In the genomic region with DNA sequence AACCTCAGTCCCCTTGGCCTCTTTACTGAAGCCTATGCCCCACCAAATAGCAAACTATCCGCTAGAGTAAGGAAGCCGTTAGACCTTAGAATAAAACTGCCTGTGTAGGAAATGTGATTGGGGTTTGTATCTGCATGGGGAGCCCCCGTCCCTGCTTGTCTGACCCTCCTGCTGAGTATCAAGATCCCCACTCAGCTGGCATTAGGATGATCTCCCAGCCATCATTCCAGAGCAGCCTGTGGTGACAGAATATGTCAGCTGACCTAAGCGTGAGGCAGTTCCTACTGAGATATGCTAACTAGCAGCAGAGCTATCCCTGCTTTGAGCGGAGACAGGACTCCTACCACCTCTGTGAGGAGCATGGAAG, we compare ENCODE assay signal across 8 cellular contexts. TPM values are rescaled to one million over a fixed set of nuclear protein-coding genes. Genes with fewer than 3 reads are reported as not detected.
DNase-seq lines count a peak whose midpoint lies in the region; ATAC-seq and TF ChIP-seq lines count a peak whose summit lies in the region.

No MANE protein-coding gene starts in this region.

- peak overlapping the region; percentile 75 for H3K9ac ChIP-seq in MM.1S (ENCODE audit: low read length)

- H3K4me3 ChIP-seq in CD8-positive, alpha-beta memory T cell (ENCODE audit: low read length) = peak overlapping the region; percentile 99
- H3K4me3 ChIP-seq in MM.1S (ENCODE audit: low read length) (peak overlapping the region; percentile 98), fibroblast of villous mesenchyme (ENCODE audit: low read depth, low read length) (peak overlapping the region; percentile 91), vagina (peak overlapping the region; percentile 95 to 96)

- H3K27me3 ChIP-seq in CD8-positive, alpha-beta memory T cell (ENCODE audit: insufficient read depth, low read length, poor library complexity, severe bottlenecking) = no peaks in the 10 kb centered on the region
- H3K27me3 ChIP-seq in MM.1S (replicated peaks; ENCODE audit: insufficient read depth, low read length) = no peaks in the 10 kb centered on the region
- no peaks in the 10 kb centered on the region for H3K27me3 ChIP-seq in vagina

- peak overlapping the region; percentile 88 for H3K27ac ChIP-seq in CD8-positive, alpha-beta memory T cell (ENCODE audit: low read depth, low read length)
- H3K27ac ChIP-seq in MM.1S (ENCODE audit: low read length) (peak overlapping the region; percentile 22; the same call in 1 of the 2 replicates), vagina (peak overlapping the region; percentile 85)

- H4K20me1 ChIP-seq in MM.1S (ENCODE audit: insufficient read depth, low read length) = no peaks in the 10 kb centered on the region

- H3K9me3 ChIP-seq in CD8-positive, alpha-beta memory T cell (ENCODE audit: low read length) = no peaks in the 10 kb centered on the region
- H3K9me3 ChIP-seq in MM.1S (replicated peaks; ENCODE audit: insufficient read depth, low read length) (no peaks in the 10 kb centered on the region), vagina (no peaks in the 10 kb centered on the region)

- peaks cover 27 to 45% (median 42%) of the 10 kb centered on the region in 3 donors for H3K4me1 Mint-ChIP-seq in CD8-positive, alpha-beta memory T cell
- H3K4me1 Mint-ChIP-seq in naive B cell = peaks cover 22 to 45% (median 23%) of the 10 kb centered on the region in 3 donors

- TF ChIP-seq CTCF in MM.1S (IDR thresholded peaks at IDR 0.05; ENCODE audit: low read length) = no peak
- no peak for TF ChIP-seq CTCF in fibroblast of villous mesenchyme (IDR thresholded peaks at IDR 0.05; ENCODE audit: insufficient read depth, low read depth, low read length)
- TF ChIP-seq CTCF in vagina (IDR thresholded peaks at IDR 0.05) = no peak

- POLR2A ChIA-PET in CD8-positive, alpha-beta memory T cell (lab: Charles Lee) = interaction anchor here (0.5 to 1.4 kb wide), 5 partner anchors 74 to 279 kb away, joined by 3 to 11 read pairs (median 3); a partner anchor contains a TSS

- no peaks in the 10 kb centered on the region for H3K36me3 ChIP-seq in CD8-positive, alpha-beta memory T cell (ENCODE audit: insufficient read depth, low read length)
- H3K36me3 ChIP-seq in MM.1S (replicated peaks; ENCODE audit: insufficient read depth, low read length) (no peaks in the 10 kb centered on the region), vagina (peaks cover 0 to 5% of the 10 kb centered on the region in 2 donors)

- H3K9me2 ChIP-seq in MM.1S (replicated peaks; ENCODE audit: insufficient read depth, low read length) = no peaks in the 10 kb centered on the region

- peak; percentile 14 for ATAC-seq in GM21423 (IDR thresholded peaks at IDR 0.05; ENCODE audit: unreplicated experiment)
- ATAC-seq in naive B cell (ENCODE audit: low read depth in 2 of 2) = peak; percentile 9 to 15
- ATAC-seq in GM18873 (IDR thresholded peaks at IDR 0.05; ENCODE audit: low FRiP score, unreplicated experiment) = no peak

- peak overlapping the region; percentile 92 for H2AFZ ChIP-seq in MM.1S (ENCODE audit: low read length)

- H3K79me2 ChIP-seq in MM.1S (ENCODE audit: low read length) = peaks cover 49% of the 10 kb centered on the region

- H3K4me1 ChIP-seq in CD8-positive, alpha-beta memory T cell (ENCODE audit: insufficient read depth, low read length) = peaks cover 19% of the 10 kb centered on the region
- peaks cover 15% of the 10 kb centered on the region; the same call in 1 of the 2 replicates for H3K4me1 ChIP-seq in MM.1S (ENCODE audit: low read length)
- H3K4me1 ChIP-seq in vagina = peaks cover 27% of the 10 kb centered on the region

- intact Hi-C loops in vagina (cut with DNase I) = no loop called here

- H3K9me3 Mint-ChIP-seq in CD8-positive, alpha-beta memory T cell = no peaks in the 10 kb centered on the region
- no peaks in the 10 kb centered on the region for H3K9me3 Mint-ChIP-seq in naive B cell

- no peaks in the 10 kb centered on the region for H3K27me3 Mint-ChIP-seq in CD8-positive, alpha-beta memory T cell
- no peaks in the 10 kb centered on the region for H3K27me3 Mint-ChIP-seq in naive B cell

- TF ChIP-seq POLR2A in vagina (IDR thresholded peaks at IDR 0.05) = no peak

- peak overlapping the region; percentile 94 for H3K4me2 ChIP-seq in MM.1S (ENCODE audit: low read depth, low read length)

- H3K27ac Mint-ChIP-seq in CD8-positive, alpha-beta memory T cell = peak overlapping the region; percentile 97 to 100 (median 99)
- peak overlapping the region; percentile 87 to 98 (median 96) for H3K27ac Mint-ChIP-seq in naive B cell

- no peak for DNase-seq in CD8-positive, alpha-beta memory T cell
- DNase-seq in MM.1S = peak; percentile 29
- DNase-seq in activated T-cell treated with anti-CD3 and anti-CD28 coated beads, Interleukin-2, amount 50 U/mL, for 48 hours = peak; percentile 42 to 52
- DNase-seq in fibroblast of villous mesenchyme (ENCODE audit: low read depth) = peak; percentile 65
- no peak for DNase-seq in naive B cell
- no peak for DNase-seq in vagina (ENCODE audit: extremely low spot score in 2 of 2)

- H3K36me3 Mint-ChIP-seq in CD8-positive, alpha-beta memory T cell = peaks cover 0 to 20% (median 1%) of the 10 kb centered on the region in 3 donors
- H3K36me3 Mint-ChIP-seq in naive B cell = no peaks in the 10 kb centered on the region

- H3F3A ChIP-seq in MM.1S (ENCODE audit: insufficient read depth, low read length) = no peaks in the 10 kb centered on the region; the same call in 1 of the 2 replicates

- CTCF ChIA-PET in CD8-positive, alpha-beta memory T cell (lab: Charles Lee) = interaction anchor here (0.7 to 1.8 kb wide), 8 partner anchors 9 to 198 kb away, joined by 3 to 6 read pairs (median 4); a partner anchor contains a TSS

- H3K4me3 Mint-ChIP-seq in CD8-positive, alpha-beta memory T cell = peak overlapping the region; percentile 89 to 97 (median 96)
- H3K4me3 Mint-ChIP-seq in naive B cell = peak overlapping the region; percentile 90 to 99 (median 96)

RNA-seq across cellular contexts. Expression of a gene that starts 0.6 kb away (rescaled TPM):
- total RNA-seq in CD8-positive, alpha-beta memory T cell = 10 to 100 TPM; 21.3 to 23.7 TPM
- 11.2 TPM for polyA plus RNA-seq in CD8-positive, alpha-beta memory T cell
- 13.5 and 15.5 TPM in 2 replicates for total RNA-seq in fibroblast of villous mesenchyme
- 10 to 100 TPM in 1 of 6 donors, 1 to 10 TPM in 5; 6.5 to 12.9 (median 8.4) TPM for polyA plus RNA-seq in naive B cell (ENCODE audit: low read depth in 6 of 6)
- total RNA-seq in vagina = 32.7 TPM

RNA-seq across cellular contexts. Expression of a gene that starts 53.1 kb away (rescaled TPM):
- total RNA-seq in CD8-positive, alpha-beta memory T cell = 1 to 10 TPM in 1 of 2 experiments, under 1 TPM in 1; 0.79 to 1.9 TPM
- 2.7 TPM for polyA plus RNA-seq in CD8-positive, alpha-beta memory T cell
- total RNA-seq in fibroblast of villous mesenchyme (1.3 and 3.9 TPM in 2 replicates), vagina (10.3 TPM)
- polyA plus RNA-seq in naive B cell (ENCODE audit: low read depth in 6 of 6) = 10 to 100 TPM; 10.3 to 12.5 (median 11.1) TPM

RNA-seq across cellular contexts. Expression of a gene that starts 53.2 kb away (rescaled TPM):
- total RNA-seq in CD8-positive, alpha-beta memory T cell = 10 to 100 TPM; 15.1 to 15.6 TPM
- polyA plus RNA-seq in CD8-positive, alpha-beta memory T cell = 1.7 TPM
- total RNA-seq in fibroblast of villous mesenchyme (10.0 and 11.2 TPM in 2 replicates), vagina (14.7 TPM)
- polyA plus RNA-seq in naive B cell (ENCODE audit: low read depth in 6 of 6) = 1 to 10 TPM in 5 of 6 donors, not detected in 1; 1.2 to 2.6 (median 2.2) TPM

RNA-seq across cellular contexts. Expression of a gene that starts 59.0 kb away (rescaled TPM):
- total RNA-seq in CD8-positive, alpha-beta memory T cell = 10 to 100 TPM; 16.7 to 18.3 TPM
- polyA plus RNA-seq in CD8-positive, alpha-beta memory T cell = 14.7 TPM
- total RNA-seq in fibroblast of villous mesenchyme = 0.97 and 2.6 TPM in 2 replicates
- 10 to 100 TPM; 12.0 to 23.7 (median 16.1) TPM for polyA plus RNA-seq in naive B cell (ENCODE audit: low read depth in 6 of 6)
- 1.2 TPM for total RNA-seq in vagina

RNA-seq across cellular contexts. Expression of a gene that starts 59.7 kb away (rescaled TPM):
- total RNA-seq in CD8-positive, alpha-beta memory T cell = 10 to 100 TPM; 79.1 to 81.7 TPM
- polyA plus RNA-seq in CD8-positive, alpha-beta memory T cell = 55.6 TPM
- total RNA-seq in fibroblast of villous mesenchyme = 15.1 and 19.3 TPM in 2 replicates
- 10 to 100 TPM; 31.3 to 52.8 (median 35.5) TPM for polyA plus RNA-seq in naive B cell (ENCODE audit: low read depth in 6 of 6)
- total RNA-seq in vagina = 38.8 TPM

Comparison
In these comparisons a context has a peak if more than half of its experiments do, and no peak if none do; other contexts are left out.
1. DNase-seq: peak in MM.1S (single experiment), activated T-cell treated with anti-CD3 and anti-CD28 coated beads, Interleukin-2, amount 50 U/mL, for 48 hours (2 of 2) and fibroblast of villous mesenchyme (single experiment); none in CD8-positive, alpha-beta memory T cell (0 of 5), naive B cell (single experiment) and vagina (0 of 2).
2. H3K27ac ChIP-seq: peak in every context shown above with its lines; median percentile 88 in CD8-positive, alpha-beta memory T cell; 85 in vagina; 22 in MM.1S.
3. Peak in every context shown above with its lines, with median percentiles within 50 percentile points of each other: H3K4me3 ChIP-seq.